8 cellular contexts compared by ENCODE assay signal in genomic region chr9:117247271-117247670, GRCh38.
A peak's percentile ranks its signal among the peaks of the same experiment; 100 is the strongest.
DNase-seq lines count a peak whose midpoint lies in the region; ATAC-seq, FAIRE-seq and TF ChIP-seq lines count a peak whose summit lies in the region.

No MANE protein-coding gene starts in this region.

- peaks cover 3% of the 10 kb centered on the region for H3K9me3 Mint-ChIP-seq in osteocyte (ENCODE audit: unreplicated experiment)

- H3K36me3 ChIP-seq in bronchial epithelial cell (ENCODE audit: control insufficient read depth, insufficient read depth, low read length) (no peaks in the 10 kb centered on the region), MM.1S (replicated peaks; ENCODE audit: insufficient read depth, low read length) (no peaks in the 10 kb centered on the region), osteoblast (ENCODE audit: insufficient read depth, low read length) (no peaks in the 10 kb centered on the region)

- H2AFZ ChIP-seq in MM.1S (ENCODE audit: low read length) (no peak overlapping the region), osteoblast (ENCODE audit: low read length) (no peak overlapping the region)

- no peak overlapping the region for H3K9ac ChIP-seq in MM.1S (ENCODE audit: low read length)

- H3K9me3 ChIP-seq in MM.1S (replicated peaks; ENCODE audit: insufficient read depth, low read length) (no peaks in the 10 kb centered on the region), osteoblast (ENCODE audit: low read depth, low read length) (peaks cover 5% of the 10 kb centered on the region)

- H3K36me3 Mint-ChIP-seq in osteocyte (ENCODE audit: unreplicated experiment) = no peaks in the 10 kb centered on the region

- no peaks in the 10 kb centered on the region for H3F3A ChIP-seq in MM.1S (ENCODE audit: insufficient read depth, low read length)

- no peak for ATAC-seq in HG03139 (IDR thresholded peaks at IDR 0.05; ENCODE audit: unreplicated experiment)

- TF ChIP-seq CTCF in GM12875 (IDR thresholded peaks at IDR 0.05; ENCODE audit: borderline replicate concordance, insufficient read depth, low read depth, low read length) (peak; percentile 40; the same call in 1 of the 2 replicates), NB4 (IDR thresholded peaks at IDR 0.05; ENCODE audit: low read depth, low read length) (peak; percentile 37), bronchial epithelial cell (IDR thresholded peaks at IDR 0.05; ENCODE audit: insufficient read depth, low read length, severe bottlenecking) (peak; percentile 21), osteocyte (IDR thresholded peaks at IDR 0.05) (peak; percentile 25), MM.1S (IDR thresholded peaks at IDR 0.05; ENCODE audit: low read length) (no peak), osteoblast (IDR thresholded peaks at IDR 0.05; ENCODE audit: extremely low read depth, low read depth, low read length) (no peak)

- FAIRE-seq in bronchial epithelial cell (lab: Jason Lieb, UNC) = no peak

- H4K20me1 ChIP-seq in MM.1S (ENCODE audit: insufficient read depth, low read length) (no peaks in the 10 kb centered on the region), osteoblast (ENCODE audit: insufficient read depth, low read length) (no peaks in the 10 kb centered on the region)

- no peaks in the 10 kb centered on the region for H3K4me1 ChIP-seq in MM.1S (ENCODE audit: low read length)
- no peaks in the 10 kb centered on the region for H3K4me1 ChIP-seq in osteoblast (ENCODE audit: insufficient read depth, low read length)

- no peaks in the 10 kb centered on the region for H3K27me3 Mint-ChIP-seq in osteocyte (ENCODE audit: unreplicated experiment)

- H3K4me2 ChIP-seq in MM.1S (ENCODE audit: low read depth, low read length) = no peak overlapping the region
- no peak overlapping the region for H3K4me2 ChIP-seq in osteoblast (ENCODE audit: insufficient read depth, low read length)

- H3K27ac ChIP-seq in MM.1S (ENCODE audit: low read length) (no peak overlapping the region), osteoblast (ENCODE audit: low read depth, low read length) (no peak overlapping the region)

- H3K79me2 ChIP-seq in MM.1S (ENCODE audit: low read length) (no peaks in the 10 kb centered on the region), osteoblast (ENCODE audit: insufficient read depth, low read length) (no peaks in the 10 kb centered on the region)

- H3K27me3 ChIP-seq in bronchial epithelial cell (ENCODE audit: control insufficient read depth, insufficient read depth, low read length) (no peaks in the 10 kb centered on the region), MM.1S (replicated peaks; ENCODE audit: insufficient read depth, low read length) (no peaks in the 10 kb centered on the region), osteoblast (ENCODE audit: insufficient read depth, low read length) (no peaks in the 10 kb centered on the region)

- H3K9me2 ChIP-seq in MM.1S (replicated peaks; ENCODE audit: insufficient read depth, low read length) = no peaks in the 10 kb centered on the region

- H3K4me1 Mint-ChIP-seq in osteocyte (ENCODE audit: unreplicated experiment) = no peaks in the 10 kb centered on the region

- H3K27ac Mint-ChIP-seq in osteocyte (ENCODE audit: unreplicated experiment) = no peak overlapping the region

- no peak for TF ChIP-seq POLR2A in NB4 (IDR thresholded peaks at IDR 0.05; ENCODE audit: extremely low read depth, insufficient read length)

- H3K4me3 Mint-ChIP-seq in osteocyte (ENCODE audit: unreplicated experiment) = no peak overlapping the region

- H3K4me3 ChIP-seq in GM12875 (ENCODE audit: low read depth, low read length) (no peak overlapping the region), NB4 (ENCODE audit: low read depth, low read length) (no peak overlapping the region), bronchial epithelial cell (ENCODE audit: low read depth, low read length) (no peak overlapping the region), MM.1S (ENCODE audit: low read length) (no peak overlapping the region), osteoblast (ENCODE audit: insufficient read depth, low read length) (no peak overlapping the region)

- peak; percentile 10 for DNase-seq in NB4 (ENCODE audit: low read depth)
- DNase-seq in bronchial epithelial cell (ENCODE audit: low read depth) = peak; percentile 12
- DNase-seq in osteocyte (ENCODE audit: extremely low spot score, unreplicated experiment) = no peak
- no peak for DNase-seq in activated CD4-positive, CD25-positive, alpha-beta regulatory T cell treated with anti-CD3 and anti-CD28 coated beads, Interleukin-2, amount 50 U/mL, for 72 hours
- no peak for DNase-seq in MM.1S
- no peak for DNase-seq in osteoblast (ENCODE audit: insufficient read length, low spot score, missing footprints)

Comparison
In these comparisons a context has a peak if more than half of its experiments do, and no peak if none do; other contexts are left out.
1. CTCF ChIP-seq: peak in GM12875 (single experiment), NB4 (single experiment), bronchial epithelial cell (single experiment) and osteocyte (single experiment); none in MM.1S (single experiment) and osteoblast (single experiment).
2. DNase-seq: peak in NB4 (single experiment) and bronchial epithelial cell (single experiment); none in osteocyte (single experiment), activated CD4-positive, CD25-positive, alpha-beta regulatory T cell treated with anti-CD3 and anti-CD28 coated beads, Interleukin-2, amount 50 U/mL, for 72 hours (single experiment), MM.1S (single experiment) and osteoblast (single experiment).